8 cellular contexts compared by ENCODE assay signal in genomic region chr2:22355816-22356433, GRCh38.
A peak's percentile ranks its signal among the peaks of the same experiment; 100 is the strongest.
DNase-seq lines count a peak whose midpoint lies in the region; ATAC-seq and TF ChIP-seq lines count a peak whose summit lies in the region.

No MANE protein-coding gene starts in this region.

- H3K4me3 ChIP-seq in Loucy (ENCODE audit: low read length, poor library complexity, severe bottlenecking) = no peak overlapping the region

- no peak overlapping the region for H3K9ac ChIP-seq in Loucy (ENCODE audit: low read depth, low read length, poor library complexity, severe bottlenecking)

- H2AFZ ChIP-seq in Loucy (ENCODE audit: low read length) = 0 out of 2 replicates have a peak overlapping the region, but pooled peaks have one; percentile 3

- H3F3A ChIP-seq in Loucy (ENCODE audit: low read depth) = no peaks in the 10 kb centered on the region

- ATAC-seq in GM21619 (IDR thresholded peaks at IDR 0.05; ENCODE audit: unreplicated experiment) = peak; percentile 84

- H3K9me3 ChIP-seq in Loucy (ENCODE audit: insufficient read depth, low read depth, low read length) = no peaks in the 10 kb centered on the region

- H4K20me1 ChIP-seq in Loucy (ENCODE audit: insufficient read depth, low read length, poor library complexity, severe bottlenecking) = no peaks in the 10 kb centered on the region

- peak; percentile 96 for TF ChIP-seq CTCF in Loucy (conservative IDR thresholded peaks at IDR 0.05; ENCODE audit: low read length)

- H3K4me1 ChIP-seq in Loucy (ENCODE audit: insufficient read depth, low read length, poor library complexity, severe bottlenecking) = no peaks in the 10 kb centered on the region

- H3K27me3 ChIP-seq in Loucy (ENCODE audit: insufficient read depth, low read length, poor library complexity, severe bottlenecking) = no peaks in the 10 kb centered on the region

- H3K79me2 ChIP-seq in Loucy (ENCODE audit: insufficient read depth, low read length) = no peaks in the 10 kb centered on the region

- DNase-seq in NCI-H1436 (lab: John Stamatoyannopoulos, UW) (peak; percentile 1), NCI-H1436 treated with DMSO at 0.1 percent for 48 hours (lab: John Stamatoyannopoulos, UW) (no peak), activated T-cell treated with anti-CD3 and anti-CD28 coated beads for 24 hours (ENCODE audit: low read depth) (peak; percentile 12), germinal center (ENCODE audit: low spot score) (peak; percentile 13), pons (ENCODE audit: low spot score) (peak; percentile 52), activated gamma-delta T cell treated with Interleukin-2 at 50 U/mL for 16 hours (no peak)

- H3K9me2 ChIP-seq in Loucy (replicated peaks; ENCODE audit: low read depth, low read length) = no peaks in the 10 kb centered on the region

- H3K4me2 ChIP-seq in Loucy (ENCODE audit: low read depth, low read length, poor library complexity, severe bottlenecking) = no peak overlapping the region

- H3K36me3 ChIP-seq in Loucy (ENCODE audit: insufficient read depth, low read length) = no peaks in the 10 kb centered on the region

Comparison
In these comparisons a context has a peak if more than half of its experiments do, and no peak if none do; other contexts are left out.
1. DNase-seq: peak in NCI-H1436 (single experiment), activated T-cell treated with anti-CD3 and anti-CD28 coated beads for 24 hours (single experiment), germinal center (single experiment) and pons (single experiment); none in NCI-H1436 treated with DMSO at 0.1 percent for 48 hours (single experiment) and activated gamma-delta T cell treated with Interleukin-2 at 50 U/mL for 16 hours (single experiment).